ENCODE assay signal across 7 cellular contexts in the genomic region with DNA sequence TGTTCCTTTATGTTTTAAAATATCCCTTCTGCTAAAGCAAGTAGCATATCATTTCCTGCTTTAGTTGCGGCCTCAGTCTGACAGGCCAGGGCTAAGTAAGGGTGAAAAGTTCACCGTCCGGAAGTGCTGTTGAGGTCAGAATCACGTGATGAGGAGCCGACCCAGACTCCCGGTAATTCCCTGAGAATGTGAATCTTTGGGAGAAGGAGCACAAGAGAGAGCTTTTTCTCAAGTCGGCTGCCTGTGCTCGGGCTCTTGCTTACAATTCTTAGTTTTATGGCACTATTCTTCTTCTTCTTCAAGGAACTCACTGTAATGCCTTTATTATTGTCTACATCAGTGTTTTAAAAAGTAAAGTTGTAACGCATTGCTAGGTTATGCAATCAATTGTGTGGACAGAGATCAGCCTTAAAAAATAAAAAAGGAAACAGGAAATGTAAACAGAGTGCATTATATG.
A peak's percentile ranks its signal among the peaks of the same experiment; 100 is the strongest.
DNase-seq lines count a peak whose midpoint lies in the region; ATAC-seq and TF ChIP-seq lines count a peak whose summit lies in the region.

No MANE protein-coding gene starts in this region.

- BruUV-seq in mammary epithelial cell (replicated peaks; lab: Mats Ljungman, UMichigan), result no TSS peak

- WGBS in mammary epithelial cell (ENCODE audit: low coverage, missing lambda C conversion rate), result 8% methylated on average over 9 of the region's 9 CpGs

- H3K9ac ChIP-seq in mammary epithelial cell (ENCODE audit: insufficient read depth, low read length) (no peak overlapping the region), stomach smooth muscle (ENCODE audit: low read length in 2 of 2) (no peak overlapping the region)

- peak; percentile 78 for ATAC-seq in left lobe of liver

- no peaks in the 10 kb centered on the region for H3K36me3 ChIP-seq in mammary epithelial cell (ENCODE audit: insufficient read depth, low read length)
- no peaks in the 10 kb centered on the region for H3K36me3 ChIP-seq in stomach smooth muscle (ENCODE audit: control insufficient read depth in 2 of 2, insufficient read depth in 2 of 2, low read length in 2 of 2)

- H2AFZ ChIP-seq in mammary epithelial cell (ENCODE audit: low read depth, low read length), result peak overlapping the region; percentile 76

- H3K27me3 ChIP-seq in mammary epithelial cell (ENCODE audit: insufficient read depth, low read length) (no peaks in the 10 kb centered on the region), stomach smooth muscle (ENCODE audit: control insufficient read depth in 1 of 2, insufficient read depth in 2 of 2, low read length in 2 of 2) (no peaks in the 10 kb centered on the region)

- no peaks in the 10 kb centered on the region for H3K79me2 ChIP-seq in mammary epithelial cell (ENCODE audit: insufficient read depth, low read length)

- H3K27ac ChIP-seq in mammary epithelial cell (ENCODE audit: insufficient read depth, low read depth, low read length) (no peak overlapping the region), stomach smooth muscle (ENCODE audit: low read length) (peak overlapping the region; percentile 53)

- DNase-seq in GM13977 (ENCODE audit: low spot score) (peak; percentile 19), HFF-Myc (ENCODE audit: extremely low read depth, low read depth) (peak; percentile 77), NCI-H510A (lab: John Stamatoyannopoulos, UW) (peak; percentile 49), mammary epithelial cell (peak; percentile 78), left lobe of liver (ENCODE audit: low spot score) (peak; percentile 49), NCI-H1417 (lab: John Stamatoyannopoulos, UW) (no peak)

- CTCF ChIA-PET in mammary epithelial cell (lab: Charles Lee; ENCODE audit: low non-redundant PET), result no interaction called here

- H4K20me1 ChIP-seq in mammary epithelial cell (ENCODE audit: insufficient read depth, low read length), result no peaks in the 10 kb centered on the region

- H3K9me3 ChIP-seq in mammary epithelial cell (replicated peaks; ENCODE audit: insufficient read depth, low read length) (no peaks in the 10 kb centered on the region), stomach smooth muscle (ENCODE audit: control insufficient read depth in 2 of 2, low read length in 2 of 2) (no peaks in the 10 kb centered on the region)

- H3K4me2 ChIP-seq in mammary epithelial cell (ENCODE audit: insufficient read depth, low read depth, low read length), result peak overlapping the region; percentile 43

- H3K4me1 ChIP-seq in mammary epithelial cell (ENCODE audit: insufficient read depth, low read length) (peaks cover 12% of the 10 kb centered on the region), stomach smooth muscle (ENCODE audit: control insufficient read depth, insufficient read depth, low read length) (peaks cover 4% of the 10 kb centered on the region)

- H3K4me3 ChIP-seq in HFF-Myc (replicated peaks; ENCODE audit: low read depth, low read length) (no peak overlapping the region), mammary epithelial cell (replicated peaks in 1 of 3; ENCODE audit: insufficient read depth in 1 of 3, low read depth in 2 of 3, low read length in 3 of 3) (peak overlapping the region in 2 of 3 experiments; percentile 0), stomach smooth muscle (ENCODE audit: low read length in 2 of 2) (peak overlapping the region; percentile 1 to 54)

- in situ Hi-C loops in GM13977 (cut with MboI; ENCODE audit: low pct_unique_long_range_greater_than_20kb, low sequenced_read_pairs, unreplicated experiment) (no loop called here), mammary epithelial cell (cut with MboI; ENCODE audit: low sequenced_read_pairs in 2 of 2) (no loop called here)

- TF ChIP-seq CTCF in GM13977 (IDR thresholded peaks at IDR 0.05; ENCODE audit: extremely low read depth, insufficient read depth, missing control alignments) (no peak), HFF-Myc (IDR thresholded peaks at IDR 0.05; ENCODE audit: low read depth, low read length, missing control alignments) (no peak), mammary epithelial cell (conservative IDR thresholded peaks at IDR 0.05 in 1 of 2, IDR thresholded peaks at IDR 0.05 in 1 of 2; ENCODE audit: extremely low read depth in 1 of 2, insufficient read depth in 1 of 2, low read depth in 1 of 2, low read length in 2 of 2) (no peak)

- dilution Hi-C loops in mammary epithelial cell (cut with HindIII; ENCODE audit: low sequenced_read_pairs), result no loop called here

- intact Hi-C loops in mammary epithelial cell (cut with micrococcal nuclease), result no loop called here

Comparison
In these comparisons a context has a peak if more than half of its experiments do, and no peak if none do; other contexts are left out.
1. DNase-seq: peak in GM13977 (single experiment), HFF-Myc (single experiment), NCI-H510A (single experiment), mammary epithelial cell (single experiment) and left lobe of liver (single experiment); none in NCI-H1417 (0 of 3).